ENCODE assay signal across 9 cellular contexts in genomic region chr7:76191783-76192240, GRCh38. TPM values are rescaled to one million over a fixed set of nuclear protein-coding genes. Genes with fewer than 3 reads are reported as not detected.
DNase-seq lines count a peak whose midpoint lies in the region; ATAC-seq, FAIRE-seq and TF ChIP-seq lines count a peak whose summit lies in the region.
"Had no signal": no experiment of that assay in that cellular context is flagged by ENCODE, and none has a peak within 500 bp of the region (broad histone marks: within the 10 kb centered on the region; RNA-seq: fewer than 3 reads in every experiment).

No MANE protein-coding gene starts in this region.

- TF ChIP-seq RAD21 in A549 (conservative IDR thresholded peaks at IDR 0.05 in 1 of 2, IDR thresholded peaks at IDR 0.05 in 1 of 2), result no peak

- no peaks in the 10 kb centered on the region for H3K36me3 Mint-ChIP-seq in CD8-positive, alpha-beta T cell

- H3K4me3 Mint-ChIP-seq in CD8-positive, alpha-beta T cell, result no peak overlapping the region

- H3K4me1 ChIP-seq in A549, result no peaks in the 10 kb centered on the region
- H3K4me1 ChIP-seq in CD8-positive, alpha-beta T cell (ENCODE audit: insufficient read depth, low read length), result no peaks in the 10 kb centered on the region

- ATAC-seq in A549 (peak; percentile 47 to 84; a peak in 3 of 6 replicates), esophagus mucosa (peak; percentile 48)
- ATAC-seq in CD8-positive, alpha-beta T cell, result no peak

- WGBS in A549 (ENCODE audit: missing lambda C conversion rate), result 46% methylated on average over 3 of the region's 3 CpGs

- no peak for TF ChIP-seq EP300 in A549 (IDR thresholded peaks at IDR 0.05)

- H3K27ac Mint-ChIP-seq in CD8-positive, alpha-beta T cell, result no peak overlapping the region

- no peaks in the 10 kb centered on the region for H3K27me3 ChIP-seq in CD8-positive, alpha-beta T cell (ENCODE audit: insufficient read depth, low read length)

- intact Hi-C loops in CD8-positive, alpha-beta T cell (cut with DNase I, micrococcal nuclease), result no loop called here

- DNase-seq in A549 (ENCODE audit: low read depth in 1 of 2, low spot score in 1 of 2) (peak in 1 of 2 experiments; percentile 76), H4 (ENCODE audit: low spot score) (peak; percentile 70), NCI-H82 (lab: John Stamatoyannopoulos, UW) (peak; percentile 87), ecto neural progenitor cell (ENCODE audit: low spot score) (no peak), KG1 (lab: John Stamatoyannopoulos, UW) (no peak), mesenteric fat pad (ENCODE audit: low spot score) (no peak)
- DNase-seq in CD8-positive, alpha-beta T cell, result no peak
- DNase-seq: activated naive CD4-positive, alpha-beta T cell had no signal

- H3K9me3 ChIP-seq in A549, result peaks cover 8% of the 10 kb centered on the region
- H3K9me3 ChIP-seq in CD8-positive, alpha-beta T cell (ENCODE audit: low read length), result no peaks in the 10 kb centered on the region

- no peak overlapping the region for H3K4me3 ChIP-seq in A549
- H3K4me3 ChIP-seq in CD8-positive, alpha-beta T cell (ENCODE audit: low read depth, low read length), result no peak overlapping the region

- no peak overlapping the region for H3K27ac ChIP-seq in A549
- H3K27ac ChIP-seq in CD8-positive, alpha-beta T cell (ENCODE audit: low read depth, low read length), result no peak overlapping the region

- H3K4me1 Mint-ChIP-seq in CD8-positive, alpha-beta T cell (ENCODE audit: low read depth), result no peaks in the 10 kb centered on the region

- H3K27me3 Mint-ChIP-seq in CD8-positive, alpha-beta T cell (ENCODE audit: low read depth), result peaks cover 20% of the 10 kb centered on the region

- no peak for TF ChIP-seq POLR2A in A549 (IDR thresholded peaks at IDR 0.05; ENCODE audit: low read length)

- POLR2A ChIA-PET in A549 (lab: Yijun Ruan, JAX), result no interaction called here
- POLR2A ChIA-PET in CD8-positive, alpha-beta T cell (lab: Charles Lee), result no interaction called here

- no peak for TF ChIP-seq CTCF in A549 (IDR thresholded peaks at IDR 0.05)
- no peak for TF ChIP-seq CTCF in CD8-positive, alpha-beta T cell (IDR thresholded peaks at IDR 0.05)

- no peaks in the 10 kb centered on the region for H3K9me3 Mint-ChIP-seq in CD8-positive, alpha-beta T cell

- peak; percentile 89 for FAIRE-seq in A549 (lab: Jason Lieb, UNC)

- no peak overlapping the region for H3K4me2 ChIP-seq in A549

- no peaks in the 10 kb centered on the region for H3K36me3 ChIP-seq in CD8-positive, alpha-beta T cell (ENCODE audit: insufficient read depth, low read length)

- CTCF ChIA-PET in A549 (lab: Yijun Ruan, JAX), result interaction anchor here (1.1 to 9.5 kb wide), 6 partner anchors 10 to 123 kb away, joined by 3 to 78 read pairs (median 6); partner anchors contain the start of gene SRRM3
- CTCF ChIA-PET in CD8-positive, alpha-beta T cell (lab: Charles Lee), result interaction anchor here (2.0 kb wide), 1 partner anchor 14 kb away, joined by 5 read pairs; no protein-coding TSS in a partner anchor

TF ChIP-seq in A549, 52 proteins besides CTCF, POLR2A, EP300 and RAD21:
- TF ChIP-seq USF2 (IDR thresholded peaks at IDR 0.05) (peak; percentile 62), CEBPB (IDR thresholded peaks at IDR 0.05) (no peak)

RNA-seq across cellular contexts. Expression of gene SRRM3, which starts 9.9 kb away (rescaled TPM):
- polyA plus RNA-seq in A549 (2011; rRNA removed) (2.4 and 3.0 TPM in 2 replicates), A549 (2017; fragmentation: RNase III; extraction: RNeasy Plus Mini Kit Qiagen cat#74134 plus additional on column Dnase treatment) (5.7 to 7.0 TPM (median 6.5 TPM) in 3 replicates)
- polyA plus RNA-seq in A549 (2012; cell fraction: cytosol; rRNA removed), result 3.4 and 5.3 TPM in 2 replicates
- polyA plus RNA-seq in A549 (2012; cell fraction: nucleus; rRNA removed), result 6.8 and 6.9 TPM in 2 replicates
- polyA minus RNA-seq in A549 (2011; rRNA and poly(A)+ RNA removed), result 4.2 and 4.6 TPM in 2 replicates
- total RNA-seq in H4 (2014; rRNA removed; shearing (Covaris generic)), result 3.8 and 4.8 TPM in 2 replicates
- total RNA-seq in esophagus mucosa (6.2 TPM), mesenteric fat pad (4.8 TPM)
- not detected for total RNA-seq in CD8-positive, alpha-beta T cell

Comparison
In these comparisons a context has a peak if more than half of its experiments do, and no peak if none do; other contexts are left out.
1. DNase-seq: peak in H4 (single experiment) and NCI-H82 (single experiment); none in ecto neural progenitor cell (single experiment), KG1 (single experiment), mesenteric fat pad (single experiment) and CD8-positive, alpha-beta T cell (0 of 7).